Comparison of ENCODE assay signal across 8 cellular contexts in the genomic region with DNA sequence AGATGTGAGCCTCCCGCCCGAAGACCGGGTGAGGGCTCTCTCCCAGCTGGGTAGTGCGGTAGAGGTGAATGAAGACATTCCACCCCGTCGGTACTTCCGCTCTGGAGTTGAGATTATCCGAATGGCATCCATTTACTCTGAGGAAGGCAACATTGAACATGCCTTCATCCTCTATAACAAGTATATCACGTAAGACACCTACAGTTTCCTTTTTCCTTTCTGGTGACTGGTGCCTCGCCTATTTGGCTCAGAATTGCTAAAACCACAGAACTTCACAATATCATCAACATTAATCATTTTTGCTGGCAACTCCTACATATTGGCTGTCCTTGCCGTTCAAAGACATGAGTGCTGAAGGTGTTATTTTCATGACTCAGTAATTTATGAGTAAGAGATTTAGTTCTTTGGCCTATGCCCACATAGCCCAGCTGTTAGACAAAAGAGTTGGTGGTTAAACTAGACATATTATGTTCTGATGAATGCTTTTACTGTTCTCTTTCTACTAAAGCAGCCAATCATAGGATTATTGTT. TPM values are rescaled to one million over a fixed set of nuclear protein-coding genes. Genes with fewer than 3 reads are reported as not detected.
DNase-seq lines count a peak whose midpoint lies in the region; ATAC-seq and TF ChIP-seq lines count a peak whose summit lies in the region.

No MANE protein-coding gene starts in this region.

- no TSS peak for BruUV-seq in PC-3 (replicated peaks; lab: Mats Ljungman, UMichigan)

- H3K27me3 ChIP-seq in CD4-positive, alpha-beta T cell (ENCODE audit: control insufficient read depth, insufficient read depth, low read length) = no peaks in the 10 kb centered on the region
- H3K27me3 ChIP-seq in PC-3 (ENCODE audit: low read length) (no peaks in the 10 kb centered on the region), right atrium auricular region (no peaks in the 10 kb centered on the region)

- H3K9me2 ChIP-seq in PC-3 (replicated peaks; ENCODE audit: low read length) = no peaks in the 10 kb centered on the region

- no peak overlapping the region for H3K4me3 ChIP-seq in PC-3 (ENCODE audit: low read length)
- H3K4me3 ChIP-seq in cardiac fibroblast (replicated peaks in 1 of 2; ENCODE audit: low read depth in 2 of 2, low read length in 2 of 2) = no peak overlapping the region
- no peak overlapping the region for H3K4me3 ChIP-seq in right atrium auricular region

- H3K36me3 Mint-ChIP-seq in CD4-positive, alpha-beta T cell (ENCODE audit: low read depth) = peaks cover 61% of the 10 kb centered on the region

- intact Hi-C loops in CD4-positive, alpha-beta T cell (cut with DNase I, micrococcal nuclease) = no loop called here
- intact Hi-C loops in PC-3 (cut with micrococcal nuclease) = no loop called here

- peak; percentile 10 for ATAC-seq in CD4-positive, alpha-beta T cell (ENCODE audit: poor library complexity)
- peak; percentile 66 for ATAC-seq in PC-3
- ATAC-seq in omental fat pad (ENCODE audit: low FRiP score) = peak; percentile 50
- ATAC-seq in HG03571 (IDR thresholded peaks at IDR 0.05; ENCODE audit: unreplicated experiment) = no peak
- no peak for ATAC-seq in HG03045 (IDR thresholded peaks at IDR 0.05; ENCODE audit: unreplicated experiment)

- H3K9me3 ChIP-seq in CD4-positive, alpha-beta T cell (ENCODE audit: control insufficient read depth, low read length) = no peaks in the 10 kb centered on the region
- H3K9me3 ChIP-seq in PC-3 (ENCODE audit: low read length) (no peaks in the 10 kb centered on the region), right atrium auricular region (no peaks in the 10 kb centered on the region)

- peak overlapping the region; percentile 57 for H3K27ac ChIP-seq in CD4-positive, alpha-beta T cell (ENCODE audit: low read depth, low read length)
- H3K27ac ChIP-seq in PC-3 (ENCODE audit: low read length) (peak overlapping the region; percentile 57), right atrium auricular region (no peak overlapping the region)

- H3K79me2 ChIP-seq in PC-3 (ENCODE audit: low read length) = peaks cover 21% of the 10 kb centered on the region

- peaks cover 38% of the 10 kb centered on the region for H3K4me1 ChIP-seq in PC-3 (ENCODE audit: insufficient read depth, low read length)
- peaks cover 0 to 33% of the 10 kb centered on the region in 2 donors for H3K4me1 ChIP-seq in right atrium auricular region

- H3F3A ChIP-seq in PC-3 (ENCODE audit: low read length, unreplicated experiment) = no peaks in the 10 kb centered on the region

- peak overlapping the region; percentile 90 for H3K4me2 ChIP-seq in PC-3 (ENCODE audit: low read length)

- CTCF ChIA-PET in CD4-positive, alpha-beta T cell (lab: Charles Lee) = no interaction called here
- CTCF ChIA-PET in PC-3 (lab: Charles Lee) = no interaction called here

- TF ChIP-seq CTCF in CD4-positive, alpha-beta T cell (IDR thresholded peaks at IDR 0.05) = no peak
- TF ChIP-seq CTCF in PC-3 (conservative IDR thresholded peaks at IDR 0.05; ENCODE audit: low read depth, low read length) (no peak), cardiac fibroblast (IDR thresholded peaks at IDR 0.05; ENCODE audit: low read depth, low read length) (no peak), omental fat pad (IDR thresholded peaks at IDR 0.05) (no peak), right atrium auricular region (IDR thresholded peaks at IDR 0.05) (no peak)

- H4K20me1 ChIP-seq in PC-3 (ENCODE audit: low read length) = no peaks in the 10 kb centered on the region

- peaks cover 57% of the 10 kb centered on the region for H3K4me1 Mint-ChIP-seq in CD4-positive, alpha-beta T cell (ENCODE audit: low read depth)

- peak overlapping the region; percentile 95 for H3K27ac Mint-ChIP-seq in CD4-positive, alpha-beta T cell

- H2AFZ ChIP-seq in PC-3 (ENCODE audit: low read length) = no peak overlapping the region

- peaks cover 16% of the 10 kb centered on the region for H3K36me3 ChIP-seq in PC-3 (ENCODE audit: low read depth, low read length)
- H3K36me3 ChIP-seq in right atrium auricular region = peaks cover 15% of the 10 kb centered on the region

- DNase-seq in CD4-positive, alpha-beta T cell = no peak
- peak; percentile 89 for DNase-seq in PC-3
- DNase-seq in cardiac fibroblast (ENCODE audit: low read depth in 2 of 2) = peak; percentile 69 to 97
- DNase-seq in omental fat pad (ENCODE audit: low spot score) = no peak
- DNase-seq in NCI-H524 (lab: John Stamatoyannopoulos, UW) = no peak
- DNase-seq in right atrium auricular region (ENCODE audit: low spot score) = no peak

- no peak overlapping the region for H3K9ac ChIP-seq in PC-3 (ENCODE audit: low read length)

- no peaks in the 10 kb centered on the region for H3K27me3 Mint-ChIP-seq in CD4-positive, alpha-beta T cell

- POLR2A ChIA-PET in CD4-positive, alpha-beta T cell (lab: Charles Lee) = no interaction called here
- POLR2A ChIA-PET in PC-3 (lab: Charles Lee; ENCODE audit: unreplicated experiment) = no interaction called here

- no peaks in the 10 kb centered on the region for H3K9me3 Mint-ChIP-seq in CD4-positive, alpha-beta T cell

- H3K4me3 Mint-ChIP-seq in CD4-positive, alpha-beta T cell = peak overlapping the region; percentile 98

RNA-seq across cellular contexts. Expression of a gene that starts 2.2 kb away (rescaled TPM):
- total RNA-seq in CD4-positive, alpha-beta T cell = 10 to 100 TPM; 11.3 to 13.8 TPM
- 23.8 and 32.2 TPM in 2 replicates for total RNA-seq in PC-3 (2014; rRNA removed)
- total RNA-seq in omental fat pad = 10 to 100 TPM; 14.4 to 27.0 (median 20.0) TPM
- 10 to 100 TPM; 23.3 to 37.3 TPM for total RNA-seq in right atrium auricular region

RNA-seq across cellular contexts. Expression of a gene that starts 47.0 kb away (rescaled TPM):
- total RNA-seq in CD4-positive, alpha-beta T cell = not detected
- total RNA-seq in PC-3 (2014; rRNA removed) (not detected in 2 replicates), omental fat pad (not detected), right atrium auricular region (not detected)

RNA-seq across cellular contexts. Expression of a gene that starts 51.0 kb away (rescaled TPM):
- 10 to 100 TPM; 57.1 to 61.5 TPM for total RNA-seq in CD4-positive, alpha-beta T cell
- total RNA-seq in PC-3 (2014; rRNA removed) (17.5 and 30.4 TPM in 2 replicates), omental fat pad (10 to 100 TPM; 21.2 to 34.5 (median 25.6) TPM), right atrium auricular region (10 to 100 TPM; 17.0 to 18.2 TPM)

Comparison
In these comparisons a context has a peak if more than half of its experiments do, and no peak if none do; other contexts are left out.
1. ATAC-seq: peak in CD4-positive, alpha-beta T cell (single experiment), PC-3 (single experiment) and omental fat pad (single experiment); none in HG03571 (single experiment) and HG03045 (single experiment).
2. DNase-seq: peak in PC-3 (single experiment) and cardiac fibroblast (2 of 2); none in CD4-positive, alpha-beta T cell (0 of 10), omental fat pad (single experiment), NCI-H524 (0 of 2) and right atrium auricular region (single experiment).
3. H3K27ac ChIP-seq: peak in CD4-positive, alpha-beta T cell (single experiment) and PC-3 (single experiment); none in right atrium auricular region (0 of 2).